In genomic region chr2:213237787-213238186, GRCh38 we compare ENCODE assay signal across 18 cellular contexts. TPM values are rescaled to one million over a fixed set of nuclear protein-coding genes. Genes with fewer than 3 reads are reported as not detected.
DNase-seq lines count a peak whose midpoint lies in the region; ATAC-seq and TF ChIP-seq lines count a peak whose summit lies in the region.
"Had no signal": no experiment of that assay in that cellular context is flagged by ENCODE, and none has a peak within 500 bp of the region (broad histone marks: within the 10 kb centered on the region; RNA-seq: fewer than 3 reads in every experiment).

No MANE protein-coding gene starts in this region.

- H3K9me3 Mint-ChIP-seq in CD4-positive, CD25-positive, alpha-beta regulatory T cell = no peaks in the 10 kb centered on the region
- H3K9me3 Mint-ChIP-seq in activated CD8-positive, alpha-beta T cell treated with anti-CD3 and anti-CD28 coated beads, Interleukin-2, amount 10 ng/mL, durations not matched to agents 7 days and 5 days (ENCODE audit: insufficient read depth) = no peaks in the 10 kb centered on the region

- POLR2A ChIA-PET in activated CD8-positive, alpha-beta T cell treated with anti-CD3 and anti-CD28 coated beads, Interleukin-2, amount 10 ng/mL, durations not matched to agents 7 days and 5 days (lab: Charles Lee) = interaction anchor here (1.2 to 1.5 kb wide), 2 partner anchors 85 to 87 kb away, joined by 3 to 4 read pairs; partner anchors contain the start of gene IKZF2
- POLR2A ChIA-PET in HEK293T (lab: Yijun Ruan, JAX) = no interaction called here

- H3K4me1 Mint-ChIP-seq in CD4-positive, CD25-positive, alpha-beta regulatory T cell = peaks cover 46 to 78% (median 66%) of the 10 kb centered on the region in 4 donors
- H3K4me1 Mint-ChIP-seq in activated CD8-positive, alpha-beta T cell treated with anti-CD3 and anti-CD28 coated beads, Interleukin-2, amount 10 ng/mL, durations not matched to agents 7 days and 5 days (ENCODE audit: low read depth) = peaks cover 43% of the 10 kb centered on the region

- H3K27ac Mint-ChIP-seq in CD4-positive, CD25-positive, alpha-beta regulatory T cell = peak overlapping the region; percentile 95 to 100 (median 96)
- peak overlapping the region; percentile 81 for H3K27ac Mint-ChIP-seq in activated CD8-positive, alpha-beta T cell treated with anti-CD3 and anti-CD28 coated beads, Interleukin-2, amount 10 ng/mL, durations not matched to agents 7 days and 5 days

- no peaks in the 10 kb centered on the region for H3K9me3 ChIP-seq in CD4-positive, CD25-positive, alpha-beta regulatory T cell (ENCODE audit: control insufficient read depth in 2 of 2, low read length in 2 of 2)
- H3K9me3 ChIP-seq in mesenchymal stem cell (ENCODE audit: control insufficient read depth, low read length) = no peaks in the 10 kb centered on the region
- H3K9me3 ChIP-seq: gastrocnemius medialis, upper lobe of right lung had no signal

- no peak overlapping the region for H4K91ac ChIP-seq in mesenchymal stem cell (ENCODE audit: low read length)

- ATAC-seq in CD4-positive, CD25-positive, alpha-beta regulatory T cell (ENCODE audit: low read depth in 2 of 2) = no peak
- no peak for ATAC-seq in activated CD8-positive, alpha-beta T cell treated with anti-CD3 and anti-CD28 coated beads, Interleukin-2, amount 10 ng/mL, durations not matched to agents 7 days and 5 days
- no peak for ATAC-seq in GM18861 (IDR thresholded peaks at IDR 0.05; ENCODE audit: unreplicated experiment)
- ATAC-seq: gastrocnemius medialis, upper lobe of right lung had no signal

- H3K27ac ChIP-seq in CD4-positive, CD25-positive, alpha-beta regulatory T cell (ENCODE audit: insufficient read depth, low read length, poor library complexity, severe bottlenecking) = peak overlapping the region; percentile 88
- peak overlapping the region; percentile 51 for H3K27ac ChIP-seq in mesenchymal stem cell (ENCODE audit: low read length, poor library complexity, severe bottlenecking)
- H3K27ac ChIP-seq: gastrocnemius medialis, KMS-11, parathyroid adenoma, upper lobe of right lung had no signal

- H2AFZ ChIP-seq in mesenchymal stem cell (ENCODE audit: low read depth, low read length) = no peak overlapping the region
- H2AFZ ChIP-seq: parathyroid adenoma had no signal

- H3K4me3 ChIP-seq in CD4-positive, CD25-positive, alpha-beta regulatory T cell (ENCODE audit: low read depth, low read length) = peak overlapping the region; percentile 96
- no peak overlapping the region for H3K4me3 ChIP-seq in mesenchymal stem cell (ENCODE audit: insufficient read depth in 1 of 2, low read depth in 1 of 2, low read length in 2 of 2)
- H3K4me3 ChIP-seq: gastrocnemius medialis, upper lobe of right lung had no signal

- H3K4me3 Mint-ChIP-seq in CD4-positive, CD25-positive, alpha-beta regulatory T cell = peak overlapping the region; percentile 86 to 96 (median 94)
- H3K4me3 Mint-ChIP-seq in activated CD8-positive, alpha-beta T cell treated with anti-CD3 and anti-CD28 coated beads, Interleukin-2, amount 10 ng/mL, durations not matched to agents 7 days and 5 days = peak overlapping the region; percentile 56

- CTCF ChIA-PET in activated CD8-positive, alpha-beta T cell treated with anti-CD3 and anti-CD28 coated beads, Interleukin-2, amount 10 ng/mL, durations not matched to agents 7 days and 5 days (lab: Charles Lee) = no interaction called here
- CTCF ChIA-PET in HEK293T (lab: Yijun Ruan, JAX) = no interaction called here

- no peak overlapping the region for H2BK120ac ChIP-seq in mesenchymal stem cell (ENCODE audit: low read depth, low read length)

- no peak overlapping the region for H2BK5ac ChIP-seq in mesenchymal stem cell (ENCODE audit: low read depth, low read length, poor library complexity, severe bottlenecking)

- no peak overlapping the region for H3K18ac ChIP-seq in mesenchymal stem cell (ENCODE audit: low read depth in 1 of 2, low read length in 2 of 2)

- H3K23ac ChIP-seq in mesenchymal stem cell (ENCODE audit: low read length in 2 of 2) = no peak overlapping the region

- H2BK12ac ChIP-seq in mesenchymal stem cell (ENCODE audit: low read length in 2 of 2) = no peak overlapping the region

- no peaks in the 10 kb centered on the region for H3K27me3 Mint-ChIP-seq in CD4-positive, CD25-positive, alpha-beta regulatory T cell
- H3K27me3 Mint-ChIP-seq in activated CD8-positive, alpha-beta T cell treated with anti-CD3 and anti-CD28 coated beads, Interleukin-2, amount 10 ng/mL, durations not matched to agents 7 days and 5 days (ENCODE audit: low read depth) = peaks cover 3% of the 10 kb centered on the region

- no peaks in the 10 kb centered on the region for H3K27me3 ChIP-seq in CD4-positive, CD25-positive, alpha-beta regulatory T cell (ENCODE audit: control insufficient read depth, insufficient read depth, low read length)
- no peaks in the 10 kb centered on the region for H3K27me3 ChIP-seq in mesenchymal stem cell (ENCODE audit: control insufficient read depth in 1 of 2, insufficient read depth in 1 of 2, low read length in 2 of 2)
- H3K27me3 ChIP-seq: gastrocnemius medialis had no signal

- peaks cover 75% of the 10 kb centered on the region for H3K4me1 ChIP-seq in CD4-positive, CD25-positive, alpha-beta regulatory T cell (ENCODE audit: control insufficient read depth, insufficient read depth, low read length, poor library complexity, severe bottlenecking)
- H3K4me1 ChIP-seq in mesenchymal stem cell (ENCODE audit: control insufficient read depth, insufficient read depth, low read depth, low read length) = no peaks in the 10 kb centered on the region
- H3K4me1 ChIP-seq: gastrocnemius medialis, parathyroid adenoma, upper lobe of right lung had no signal

- H4K8ac ChIP-seq in mesenchymal stem cell (ENCODE audit: low read length) = no peak overlapping the region

- no peak overlapping the region for H3K4me2 ChIP-seq in mesenchymal stem cell (ENCODE audit: low read length, poor library complexity, severe bottlenecking)

- peak overlapping the region; percentile 81 for H3K9ac ChIP-seq in mesenchymal stem cell (ENCODE audit: low read length)
- H3K9ac ChIP-seq: KMS-11, parathyroid adenoma had no signal

- H3K4ac ChIP-seq in mesenchymal stem cell (ENCODE audit: low read depth in 1 of 2, low read length in 2 of 2) = no peak overlapping the region

- H3K14ac ChIP-seq in mesenchymal stem cell (ENCODE audit: low read length in 2 of 2) = no peak overlapping the region

- H3K36me3 ChIP-seq in CD4-positive, CD25-positive, alpha-beta regulatory T cell (ENCODE audit: control insufficient read depth, insufficient read depth, low read length) = no peaks in the 10 kb centered on the region
- H3K36me3 ChIP-seq in mesenchymal stem cell (ENCODE audit: control insufficient read depth in 1 of 2, insufficient read depth in 2 of 2, low read depth in 1 of 2, low read length in 2 of 2) = no peaks in the 10 kb centered on the region
- H3K36me3 ChIP-seq: gastrocnemius medialis, upper lobe of right lung had no signal

- peaks cover 4% of the 10 kb centered on the region for H3K36me3 Mint-ChIP-seq in CD4-positive, CD25-positive, alpha-beta regulatory T cell
- H3K36me3 Mint-ChIP-seq in activated CD8-positive, alpha-beta T cell treated with anti-CD3 and anti-CD28 coated beads, Interleukin-2, amount 10 ng/mL, durations not matched to agents 7 days and 5 days (ENCODE audit: low read depth) = no peaks in the 10 kb centered on the region

- peak in 1 of 3 donors; percentile 67 for DNase-seq in CD4-positive, CD25-positive, alpha-beta regulatory T cell
- DNase-seq in activated CD8-positive, alpha-beta T cell treated with anti-CD3 and anti-CD28 coated beads, Interleukin-2, amount 10 ng/mL, durations not matched to agents 7 days and 5 days = no peak
- no peak for DNase-seq in mesenchymal stem cell
- no peak for DNase-seq in activated naive CD4-positive, alpha-beta T cell (lab: John Stamatoyannopoulos, UW)
- no peak for DNase-seq in HEK293T (ENCODE audit: extremely low spot score)
- DNase-seq in G401 (ENCODE audit: low spot score) = no peak
- DNase-seq: DMS53, gastrocnemius medialis, GOT3, midbrain, NCI-H1694, NCI-H748 treated with DMSO at 0.1 percent for 48 hours, SHP77, upper lobe of right lung had no signal

- in situ Hi-C loops in G401 (cut with HindIII; ENCODE audit: low sequenced_read_pairs) = no loop called here

- no peaks in the 10 kb centered on the region for H3K79me1 ChIP-seq in mesenchymal stem cell (replicated peaks; ENCODE audit: low read length, poor library complexity, severe bottlenecking)

- peak overlapping the region; percentile 75 for H2AK5ac ChIP-seq in mesenchymal stem cell (ENCODE audit: low read length, severe bottlenecking)

- H2BK15ac ChIP-seq in mesenchymal stem cell (ENCODE audit: low read depth, poor library complexity, severe bottlenecking) = no peak overlapping the region

- TF ChIP-seq POLR2A in GM18526 (IDR thresholded peaks at IDR 0.05; ENCODE audit: extremely low read depth, insufficient read length) = peak; percentile 4

- no CpG with 5 or more reads among the region's 2 CpGs for WGBS in mesenchymal stem cell

TF ChIP-seq in HEK293T, 16 proteins besides CTCF, POLR2A, EP300 and RAD21 (continues in another document):
- TF ChIP-seq HDGF (IDR thresholded peaks at IDR 0.05; ENCODE audit: borderline replicate concordance) (no peak), ZNF384 (IDR thresholded peaks at IDR 0.05) (no peak), TARDBP (IDR thresholded peaks at IDR 0.05) (no peak), SP1 (IDR thresholded peaks at IDR 0.05) (no peak), FOXK2 (IDR thresholded peaks at IDR 0.05) (no peak), BHLHE40 (IDR thresholded peaks at IDR 0.05; ENCODE audit: borderline replicate concordance) (no peak), FOXM1 (IDR thresholded peaks at IDR 0.05; ENCODE audit: borderline replicate concordance) (no peak), ARNT (IDR thresholded peaks at IDR 0.05) (no peak), ELF4 (IDR thresholded peaks at IDR 0.05) (no peak), SUZ12 (IDR thresholded peaks at IDR 0.05) (no peak), CTBP1 (IDR thresholded peaks at IDR 0.05; ENCODE audit: borderline replicate concordance) (no peak)
- TF ChIP-seq, protein P1, sequence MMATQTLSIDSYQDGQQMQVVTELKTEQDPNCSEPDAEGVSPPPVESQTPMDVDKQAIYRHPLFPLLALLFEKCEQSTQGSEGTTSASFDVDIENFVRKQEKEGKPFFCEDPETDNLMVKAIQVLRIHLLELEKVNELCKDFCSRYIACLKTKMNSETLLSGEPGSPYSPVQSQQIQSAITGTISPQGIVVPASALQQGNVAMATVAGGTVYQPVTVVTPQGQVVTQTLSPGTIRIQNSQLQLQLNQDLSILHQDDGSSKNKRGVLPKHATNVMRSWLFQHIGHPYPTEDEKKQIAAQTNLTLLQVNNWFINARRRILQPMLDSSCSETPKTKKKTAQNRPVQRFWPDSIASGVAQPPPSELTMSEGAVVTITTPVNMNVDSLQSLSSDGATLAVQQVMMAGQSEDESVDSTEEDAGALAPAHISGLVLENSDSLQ (IDR thresholded peaks at IDR 0.05) = no peak

RNA-seq across cellular contexts. Expression of gene SPAG16, which starts 46.5 kb away (rescaled TPM):
- total RNA-seq in CD4-positive, CD25-positive, alpha-beta regulatory T cell = 7.7 TPM
- polyA plus RNA-seq in CD4-positive, CD25-positive, alpha-beta regulatory T cell = 10 to 100 TPM; 18.5 to 21.1 (median 19.5) TPM
- total RNA-seq in activated CD8-positive, alpha-beta T cell treated with anti-CD3 and anti-CD28 coated beads, Interleukin-2, amount 10 ng/mL, durations not matched to agents 7 days and 5 days = 10 to 100 TPM; 11.1 to 12.5 TPM
- 17.9 TPM for polyA plus RNA-seq in mesenchymal stem cell (2013, experiment 1 of 2)
- polyA plus RNA-seq in mesenchymal stem cell (2013, experiment 2 of 2) = 18.4 TPM
- 39.0 and 42.8 TPM in 2 replicates for total RNA-seq in G401 (2014; rRNA removed; shearing (Covaris generic))
